ENCODE assay signal across 22 cellular contexts in the genomic region with DNA sequence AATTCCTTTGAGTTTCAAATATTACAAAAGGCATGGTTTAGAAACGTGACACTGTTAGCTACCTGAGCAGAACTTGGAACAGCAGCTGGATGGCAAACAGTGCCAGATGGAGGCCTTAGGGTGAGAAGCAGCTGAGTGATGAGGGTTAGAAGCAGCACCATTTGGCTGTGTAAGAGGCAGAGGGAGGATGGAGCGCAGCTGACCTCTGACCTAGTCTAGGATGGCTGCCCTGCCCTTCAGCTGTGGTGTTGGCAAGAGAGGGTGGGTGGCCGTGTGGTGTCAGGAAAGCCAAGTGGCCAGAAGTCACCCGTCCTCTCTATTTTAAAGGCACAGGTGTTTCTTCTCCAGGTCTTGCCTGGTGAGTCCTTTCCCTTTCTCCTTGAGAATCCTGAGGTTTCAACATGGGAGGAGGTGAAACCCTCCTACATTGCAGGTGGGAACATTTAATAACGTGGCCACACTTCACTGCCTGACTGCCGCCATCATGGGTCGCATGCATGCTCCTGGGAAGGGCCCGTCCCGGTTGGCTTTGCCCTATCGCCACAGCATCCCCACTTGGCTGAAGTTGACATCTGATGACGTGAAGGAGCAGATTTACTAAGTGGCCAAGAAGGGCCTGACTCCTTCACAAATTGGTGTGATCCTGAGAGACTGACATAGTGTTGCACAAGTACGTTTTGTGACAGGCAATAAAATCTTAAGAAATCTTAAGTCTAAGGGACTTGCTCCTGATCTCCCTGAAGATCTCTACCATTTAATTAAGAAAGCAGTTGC. TPM values are rescaled to one million over a fixed set of nuclear protein-coding genes. Genes with fewer than 3 reads are reported as not detected.
DNase-seq lines count a peak whose midpoint lies in the region; ATAC-seq, FAIRE-seq and TF ChIP-seq lines count a peak whose summit lies in the region.
"Had no signal": no experiment of that assay in that cellular context is flagged by ENCODE, and none has a peak within 500 bp of the region (broad histone marks: within the 10 kb centered on the region; RNA-seq: fewer than 3 reads in every experiment).

No MANE protein-coding gene starts in this region.

- H3F3A ChIP-seq in GM23248 (ENCODE audit: insufficient read depth): peaks cover 39% of the 10 kb centered on the region

- no peaks in the 10 kb centered on the region for H3K27me3 ChIP-seq in GM23248 (replicated peaks; ENCODE audit: insufficient read depth)
- H3K27me3 ChIP-seq in H1 (replicated peaks in 1 of 4; ENCODE audit: control insufficient read depth in 3 of 4, extremely low read depth in 1 of 4, insufficient read depth in 3 of 4, low read length in 3 of 4): no peaks in the 10 kb centered on the region
- H3K27me3 ChIP-seq: colonic mucosa, heart right ventricle had no signal

- H3K9me3 ChIP-seq in GM23248 (ENCODE audit: low read depth): no peaks in the 10 kb centered on the region
- no peaks in the 10 kb centered on the region for H3K9me3 ChIP-seq in H1 (ENCODE audit: insufficient read depth in 2 of 2, low read depth in 1 of 2, low read length in 1 of 2)
- H3K9me3 ChIP-seq: colonic mucosa had no signal

- CTCF ChIA-PET in H1 (lab: Charles Lee; ENCODE audit: partially characterized antibody): interaction anchor here (1.2 to 1.9 kb wide), 2 partner anchors 16 to 36 kb away, joined by 3 to 12 read pairs; no protein-coding TSS in a partner anchor

- H3K23me2 ChIP-seq in H1 (ENCODE audit: low read depth, low read length): no peaks in the 10 kb centered on the region

- peaks cover 9% of the 10 kb centered on the region for H3K9me3 Mint-ChIP-seq in osteocyte (ENCODE audit: unreplicated experiment)

- H3K36me3 Mint-ChIP-seq in osteocyte (ENCODE audit: unreplicated experiment): peaks cover 1% of the 10 kb centered on the region
- H3K36me3 Mint-ChIP-seq: mesothelial cell of epicardium had no signal

- H3K4me1 Mint-ChIP-seq in osteocyte (ENCODE audit: unreplicated experiment): peaks cover 38% of the 10 kb centered on the region
- H3K4me1 Mint-ChIP-seq: activated CD8-positive, alpha-beta memory T cell treated with anti-CD3 and anti-CD28 coated beads, Interleukin-2, amount 10 ng/mL, durations not matched to agents 7 days and 5 days; stimulated activated naive B cell treated with anti-CD40 and anti-IgM and Interleukin-4, amounts not matched to agents 10 μg/mL and 1 μg/mL and 100 μg/mL, for 72 hours; T-helper 17 cell had no signal

- no peak overlapping the region for H4K5ac ChIP-seq in H1 (ENCODE audit: insufficient read length, low read depth, low read length)

- TF ChIP-seq EP300 in H1 (IDR thresholded peaks at IDR 0.05; ENCODE audit: borderline replicate concordance in 1 of 2, low read depth in 2 of 2, low read length in 2 of 2): no peak

- H3K9me2 ChIP-seq in GM23248 (ENCODE audit: insufficient read depth): no peaks in the 10 kb centered on the region

- H3K4me1 ChIP-seq in GM23248 (ENCODE audit: insufficient read depth) (peaks cover 33% of the 10 kb centered on the region), H1 (replicated peaks in 1 of 4; ENCODE audit: control insufficient read depth in 3 of 4, insufficient read depth in 4 of 4, low read length in 3 of 4) (no peaks in the 10 kb centered on the region)

- no peak overlapping the region for H2BK20ac ChIP-seq in H1 (ENCODE audit: low read length)

- peak overlapping the region; percentile 75 for H3K9ac ChIP-seq in GM23248
- no peak overlapping the region for H3K9ac ChIP-seq in H1 (replicated peaks in 1 of 4; ENCODE audit: extremely low read depth in 1 of 4, low read depth in 3 of 4, low read length in 3 of 4)

- no peak overlapping the region for H4K91ac ChIP-seq in H1 (replicated peaks; ENCODE audit: insufficient read length, low read length)

- no peak overlapping the region for H2AK5ac ChIP-seq in H1 (ENCODE audit: low read depth, low read length)

- FAIRE-seq in H1 (lab: Jason Lieb, UNC): no peak
- no peak for FAIRE-seq in frontal cortex (lab: Jason Lieb, UNC)
- FAIRE-seq: GM12892, kidney, small intestine had no signal

- H2AFZ ChIP-seq in GM23248 (no peak overlapping the region), H1 (ENCODE audit: low read length) (0 out of 2 replicates have a peak overlapping the region, but pooled peaks have one; percentile 60)

- TF ChIP-seq RAD21 in H1 (IDR thresholded peaks at IDR 0.05 in 1 of 2, conservative IDR thresholded peaks at IDR 0.05 in 1 of 2; ENCODE audit: low read depth in 2 of 2, low read length in 2 of 2): no peak

- no peak overlapping the region for H3K18ac ChIP-seq in H1 (ENCODE audit: extremely low read depth, low read length)

- POLR2A ChIA-PET in H1 (lab: Charles Lee; ENCODE audit: partially characterized antibody): no interaction called here

- no peak for TF ChIP-seq CTCF in H1 (IDR thresholded peaks at IDR 0.05; ENCODE audit: control extremely low read depth in 1 of 3, insufficient read depth in 1 of 3, low read depth in 1 of 3, low read length in 3 of 3)
- no peak for TF ChIP-seq CTCF in osteocyte (IDR thresholded peaks at IDR 0.05)

- H3K4me3 Mint-ChIP-seq in osteocyte (ENCODE audit: unreplicated experiment): no peak overlapping the region
- H3K4me3 Mint-ChIP-seq: activated CD8-positive, alpha-beta memory T cell treated with anti-CD3 and anti-CD28 coated beads, Interleukin-2, amount 10 ng/mL, durations not matched to agents 7 days and 5 days; mesothelial cell of epicardium; stimulated activated naive B cell treated with anti-CD40 and anti-IgM and Interleukin-4, amounts not matched to agents 10 μg/mL and 1 μg/mL and 100 μg/mL, for 72 hours; T-helper 17 cell had no signal

- H3K14ac ChIP-seq in H1 (ENCODE audit: insufficient read length): no peak overlapping the region

- no peak overlapping the region for H3K56ac ChIP-seq in H1 (replicated peaks; ENCODE audit: insufficient read length, low read depth, low read length)

- no peaks in the 10 kb centered on the region for H4K20me1 ChIP-seq in GM23248 (ENCODE audit: insufficient read depth)
- H4K20me1 ChIP-seq in H1 (replicated peaks in 1 of 2; ENCODE audit: control insufficient read depth in 1 of 2, insufficient read depth in 2 of 2, low read length in 2 of 2): no peaks in the 10 kb centered on the region

- H3K4ac ChIP-seq in H1 (replicated peaks; ENCODE audit: insufficient read length, low read depth, low read length): no peak overlapping the region

- H3K27ac Mint-ChIP-seq in osteocyte (ENCODE audit: unreplicated experiment): peak overlapping the region; percentile 85
- H3K27ac Mint-ChIP-seq: activated CD8-positive, alpha-beta memory T cell treated with anti-CD3 and anti-CD28 coated beads, Interleukin-2, amount 10 ng/mL, durations not matched to agents 7 days and 5 days; mesothelial cell of epicardium; stimulated activated naive B cell treated with anti-CD40 and anti-IgM and Interleukin-4, amounts not matched to agents 10 μg/mL and 1 μg/mL and 100 μg/mL, for 72 hours; T-helper 17 cell had no signal

- no peak for ATAC-seq in GM19328 (IDR thresholded peaks at IDR 0.05; ENCODE audit: unreplicated experiment)
- ATAC-seq: activated CD4-positive, CD25-positive, alpha-beta regulatory T cell treated with anti-CD3 and anti-CD28 coated beads, Interleukin-2, amount 50 U/mL, for 24 hours; activated CD8-positive, alpha-beta memory T cell treated with anti-CD3 and anti-CD28 coated beads, Interleukin-2, amount 10 ng/mL, durations not matched to agents 7 days and 5 days; stimulated activated naive B cell treated with anti-CD40 and anti-IgM and Interleukin-4, amounts not matched to agents 10 μg/mL and 1 μg/mL and 100 μg/mL, for 72 hours; T-helper 17 cell had no signal

- H3K27me3 Mint-ChIP-seq in osteocyte (ENCODE audit: unreplicated experiment): no peaks in the 10 kb centered on the region

- DNase-seq in GM23248 (peak; percentile 63), NCI-H69 (lab: John Stamatoyannopoulos, UW) (peak; percentile 68), H1 (ENCODE audit: low read depth in 1 of 2, low spot score in 2 of 2) (no peak), osteocyte (ENCODE audit: extremely low spot score, unreplicated experiment) (no peak), frontal cortex (ENCODE audit: low spot score in 2 of 2) (no peak)
- no peak for DNase-seq in stimulated activated CD4-positive, alpha-beta T cell treated with anti-CD3 and anti-CD28 coated beads, Interleukin-2, amount 100 ng/mL, for 24 hours
- DNase-seq in activated naive CD4-positive, alpha-beta T cell (lab: John Stamatoyannopoulos, UW): no peak
- DNase-seq: activated CD8-positive, alpha-beta memory T cell treated with anti-CD3 and anti-CD28 coated beads, Interleukin-2, amount 10 ng/mL, durations not matched to agents 7 days and 5 days; activated effector memory CD4-positive, alpha-beta T cell treated with anti-CD3 and anti-CD28 coated beads, Interleukin-2, amount 50 U/mL, for 16 hours; heart right ventricle; kidney; NCI-H1105 treated with DMSO at 0.1 percent for 48 hours; NCI-H345; RPMI8226; stimulated activated naive B cell treated with anti-CD40 and anti-IgM and Interleukin-4, amounts not matched to agents 10 μg/mL and 1 μg/mL and 100 μg/mL, for 72 hours; T-helper 17 cell had no signal

- WGBS in GM23248 (ENCODE audit: low coverage in 1 of 2, low lambda C conversion rate in 2 of 2, missing lambda C conversion rate in 2 of 2), 2 experiments: 12 to 19% methylated on average over 12 of the region's 12 CpGs
- WGBS in H1 (ENCODE audit: extremely low coverage in 1 of 2, insufficient coverage in 1 of 2, insufficient read length in 1 of 2, insufficient replicate concordance in 2 of 2, low coverage in 1 of 2, low lambda C conversion rate in 2 of 2, missing lambda C conversion rate in 1 of 2), 2 experiments: 91% methylated on average over 12 of the region's 12 CpGs; no CpG with 5 or more reads in 1 of the 2 experiments

- H2BK15ac ChIP-seq in H1 (ENCODE audit: low read length): no peak overlapping the region

- no peak overlapping the region for H3K23ac ChIP-seq in H1 (ENCODE audit: insufficient read length)

- H2BK5ac ChIP-seq in H1 (ENCODE audit: low read depth, low read length): no peak overlapping the region

- H3K4me3 ChIP-seq in GM23248: peak overlapping the region; percentile 34; the same call in 1 of the 2 replicates
- no peak overlapping the region for H3K4me3 ChIP-seq in H1 (ENCODE audit: extremely low read depth in 1 of 4, insufficient read depth in 2 of 4, low read depth in 3 of 4, low read length in 4 of 4)
- H3K4me3 ChIP-seq: colonic mucosa, heart right ventricle had no signal

- H3K36me3 ChIP-seq in GM23248 (ENCODE audit: low read depth) (no peaks in the 10 kb centered on the region; the same call in 1 of the 2 replicates), H1 (ENCODE audit: control insufficient read depth in 2 of 4, insufficient read depth in 4 of 4, low read length in 3 of 4) (no peaks in the 10 kb centered on the region)
- H3K36me3 ChIP-seq: colonic mucosa, heart right ventricle had no signal

- H2BK120ac ChIP-seq in H1 (replicated peaks; ENCODE audit: low read depth, low read length): no peak overlapping the region

- H3K79me1 ChIP-seq in H1 (ENCODE audit: low read depth, low read length): no peaks in the 10 kb centered on the region

- H2BK12ac ChIP-seq in H1 (ENCODE audit: low read depth, low read length): no peak overlapping the region

- H3K4me2 ChIP-seq in GM23248 (ENCODE audit: unreplicated experiment) (peak overlapping the region; percentile 66), H1 (ENCODE audit: insufficient read depth in 1 of 2, low read depth in 2 of 2, low read length in 2 of 2) (no peak overlapping the region)

- no peaks in the 10 kb centered on the region for H3K79me2 ChIP-seq in GM23248 (ENCODE audit: insufficient read depth)
- H3K79me2 ChIP-seq in H1 (ENCODE audit: control insufficient read depth in 1 of 2, insufficient read depth in 2 of 2, low read length in 2 of 2): no peaks in the 10 kb centered on the region

- H4K8ac ChIP-seq in H1 (ENCODE audit: extremely low read depth, insufficient read depth, low read length): no peak overlapping the region

- no peak for TF ChIP-seq POLR2A in H1 (IDR thresholded peaks at IDR 0.05; ENCODE audit: control extremely low read depth in 1 of 2, low read depth in 2 of 2, low read length in 2 of 2)

- H3K27ac ChIP-seq in GM23248 (peak overlapping the region; percentile 96), H1 (ENCODE audit: low read depth, low read length) (no peak overlapping the region)
- H3K27ac ChIP-seq: colonic mucosa had no signal

- in situ Hi-C loops in GM23248 (cut with MboI): no loop called here

RNA-seq across cellular contexts. Expression of gene BCL2L10, which starts 17.6 kb away (rescaled TPM):
- total RNA-seq in GM23248 (2014; rRNA removed; shearing (Covaris generic)): not detected in 2 replicates
- polyA plus RNA-seq in GM23248 (2016; fragmentation: Nextera tagmentation; extraction: Ambion mirVana) (not detected in 2 replicates), H1 (2011; rRNA removed) (0.62 and 1.3 TPM in 2 replicates)
- 0.40 TPM in 1 of 2 replicates, not detected in the other for total RNA-seq in H1 (2021; fragmentation: NEBNext Ultra II Directional; extraction: Animal tissue kit (Norgen Biotek cat#: 25700))
- polyA plus RNA-seq in H1 (2011; cell fraction: cytosol; rRNA removed): 0.87 TPM
- 0.54 TPM for polyA plus RNA-seq in H1 (2011; cell fraction: nucleus; rRNA removed)
- 0.24 to 0.42 TPM (median 0.34 TPM) in 3 of 4 replicates, not detected in the other for polyA plus RNA-seq in H1 (2012, experiment 1 of 2)
- 0.76 TPM for polyA plus RNA-seq in H1 (2012, experiment 2 of 2)
- polyA plus RNA-seq in H1 (2013, experiment 1 of 2): 0.30 TPM
- polyA plus RNA-seq in H1 (2013, experiment 2 of 2): 0.17 TPM
- not detected in 2 replicates for polyA minus RNA-seq in H1 (2011; rRNA and poly(A)+ RNA removed)
- not detected for polyA minus RNA-seq in H1 (2011; cell fraction: cytosol; rRNA and poly(A)+ RNA removed)
- 0.90 TPM for polyA minus RNA-seq in H1 (2011; cell fraction: nucleus; rRNA and poly(A)+ RNA removed)
- total RNA-seq in osteocyte (not detected in 2 replicates), frontal cortex (0.41 TPM)
- total RNA-seq: activated CD8-positive, alpha-beta memory T cell treated with anti-CD3 and anti-CD28 coated beads, Interleukin-2, amount 10 ng/mL, durations not matched to agents 7 days and 5 days; heart right ventricle; T-helper 17 cell had no signal

Comparison
In these comparisons a context has a peak if more than half of its experiments do, and no peak if none do; other contexts are left out.
1. DNase-seq: peak in GM23248 (single experiment) and NCI-H69 (single experiment); none in H1 (0 of 2), osteocyte (single experiment), frontal cortex (0 of 2), stimulated activated CD4-positive, alpha-beta T cell treated with anti-CD3 and anti-CD28 coated beads, Interleukin-2, amount 100 ng/mL, for 24 hours (0 of 2) and activated naive CD4-positive, alpha-beta T cell (0 of 4).